In genomic region chr22:37632174-37633081, GRCh38 we compare ENCODE assay signal across 8 cellular contexts. TPM values are rescaled to one million over a fixed set of nuclear protein-coding genes. Genes with fewer than 3 reads are reported as not detected.
DNase-seq lines count a peak whose midpoint lies in the region; ATAC-seq, FAIRE-seq and TF ChIP-seq lines count a peak whose summit lies in the region.

No MANE protein-coding gene starts in this region.

- TF ChIP-seq CTCF in astrocyte (IDR thresholded peaks at IDR 0.05; ENCODE audit: insufficient read depth, low read depth, low read length) = no peak

- no peak overlapping the region for H4K12ac ChIP-seq in trophoblast cell (ENCODE audit: low read depth, low read length)

- H3K27ac ChIP-seq in astrocyte (ENCODE audit: low read depth, low read length) = no peak overlapping the region
- H3K27ac ChIP-seq in trophoblast cell (ENCODE audit: low read depth, low read length) = no peak overlapping the region

- H2AK5ac ChIP-seq in trophoblast cell (ENCODE audit: low read length) = no peak overlapping the region

- WGBS in trophoblast cell (ENCODE audit: extremely low coverage, insufficient coverage, insufficient read length) = no CpG with 5 or more reads among the region's 14 CpGs

- no peak overlapping the region for H3K4ac ChIP-seq in trophoblast cell (ENCODE audit: low read depth, low read length)

- H2BK120ac ChIP-seq in trophoblast cell (ENCODE audit: insufficient read depth, low read length, poor library complexity) = no peak overlapping the region

- peaks cover 6% of the 10 kb centered on the region for H3K36me3 Mint-ChIP-seq in astrocyte (ENCODE audit: low read depth, unreplicated experiment)

- H3K4me3 ChIP-seq in astrocyte (ENCODE audit: insufficient read depth, low read depth, low read length) (no peak overlapping the region), trophoblast cell (ENCODE audit: low read depth, low read length) (no peak overlapping the region)

- no peak overlapping the region for H2BK5ac ChIP-seq in trophoblast cell (ENCODE audit: low read depth, low read length, poor library complexity)

- ATAC-seq in GM18498 (IDR thresholded peaks at IDR 0.05; ENCODE audit: unreplicated experiment) (peak; percentile 8), HG03108 (IDR thresholded peaks at IDR 0.05; ENCODE audit: unreplicated experiment) (peak; percentile 3), HG02884 (IDR thresholded peaks at IDR 0.05; ENCODE audit: unreplicated experiment) (no peak)

- no peak overlapping the region for H2BK12ac ChIP-seq in trophoblast cell (ENCODE audit: low read length)

- no peaks in the 10 kb centered on the region for H3K27me3 Mint-ChIP-seq in astrocyte (ENCODE audit: low read depth, unreplicated experiment)

- peaks cover 40% of the 10 kb centered on the region for H3K4me1 ChIP-seq in astrocyte (ENCODE audit: insufficient read depth, low read length)
- peaks cover 17 to 21% of the 10 kb centered on the region in 2 experiments for H3K4me1 ChIP-seq in trophoblast cell (ENCODE audit: control insufficient read depth in 1 of 2, insufficient read depth in 2 of 2, low read length in 2 of 2)

- H2AFZ ChIP-seq in astrocyte (ENCODE audit: low read depth, low read length) = no peak overlapping the region
- H2AFZ ChIP-seq in trophoblast cell (ENCODE audit: insufficient read depth, low read length, poor library complexity) = no peak overlapping the region

- H3K4me2 ChIP-seq in astrocyte (ENCODE audit: low read length) = peak overlapping the region; percentile 79
- H3K4me2 ChIP-seq in trophoblast cell (ENCODE audit: low read length) = no peak overlapping the region

- H3K9me3 ChIP-seq in astrocyte (ENCODE audit: insufficient read depth, low read depth, low read length) (no peaks in the 10 kb centered on the region), trophoblast cell (ENCODE audit: insufficient read depth, low read depth, low read length) (peaks cover 2% of the 10 kb centered on the region)

- peaks cover 25% of the 10 kb centered on the region for H3K4me1 Mint-ChIP-seq in astrocyte (ENCODE audit: low read depth, unreplicated experiment)

- no peak overlapping the region for H3K9ac ChIP-seq in astrocyte (ENCODE audit: low read length)
- no peak overlapping the region for H3K9ac ChIP-seq in trophoblast cell (ENCODE audit: low read length)

- no peak for DNase-seq in astrocyte (ENCODE audit: low read depth)
- DNase-seq in trophoblast cell = no peak
- no peak for DNase-seq in DMS153 treated with DMSO at 0.1 percent for 48 hours (lab: John Stamatoyannopoulos, UW; ENCODE audit: unreplicated experiment)
- no peak for DNase-seq in activated effector memory CD4-positive, alpha-beta T cell treated with anti-CD3 and anti-CD28 coated beads, Interleukin-2, amount 50 U/mL, for 16 hours
- DNase-seq in NCI-H146 (lab: John Stamatoyannopoulos, UW) = no peak

- H4K91ac ChIP-seq in trophoblast cell (ENCODE audit: low read depth, low read length) = no peak overlapping the region

- H3K9me3 Mint-ChIP-seq in astrocyte (ENCODE audit: unreplicated experiment) = no peaks in the 10 kb centered on the region

- H3K36me3 ChIP-seq in astrocyte (ENCODE audit: insufficient read depth, low read length) (no peaks in the 10 kb centered on the region), trophoblast cell (ENCODE audit: control insufficient read depth in 1 of 2, insufficient read depth in 2 of 2, low read length in 2 of 2) (peaks cover 28 to 38% of the 10 kb centered on the region in 2 experiments)

- H3K23ac ChIP-seq in trophoblast cell (ENCODE audit: low read length) = no peak overlapping the region

- no peak overlapping the region for H3K27ac Mint-ChIP-seq in astrocyte (ENCODE audit: unreplicated experiment)

- H3K27me3 ChIP-seq in astrocyte (ENCODE audit: insufficient read depth, low read length) (no peaks in the 10 kb centered on the region), trophoblast cell (ENCODE audit: insufficient read depth, low read length) (no peaks in the 10 kb centered on the region)

- no peak for FAIRE-seq in astrocyte (lab: Jason Lieb, UNC)

- H4K8ac ChIP-seq in trophoblast cell (ENCODE audit: low read depth, low read length) = peak overlapping the region; percentile 9

- no peak overlapping the region for H3K14ac ChIP-seq in trophoblast cell (ENCODE audit: low read length)

- no peak overlapping the region for H3K4me3 Mint-ChIP-seq in astrocyte (ENCODE audit: unreplicated experiment)

- H3K79me2 ChIP-seq in astrocyte (ENCODE audit: insufficient read depth, low read length) (no peaks in the 10 kb centered on the region), trophoblast cell (ENCODE audit: control insufficient read depth, insufficient read depth, low read length, poor library complexity) (no peaks in the 10 kb centered on the region)

- no peaks in the 10 kb centered on the region for H4K20me1 ChIP-seq in astrocyte (ENCODE audit: insufficient read depth, low read length)

- peaks cover 5% of the 10 kb centered on the region for H3K79me1 ChIP-seq in trophoblast cell (ENCODE audit: low read length)

- H3K18ac ChIP-seq in trophoblast cell (ENCODE audit: low read length) = no peak overlapping the region

RNA-seq across cellular contexts. Expression of gene SH3BP1, which starts 7.0 kb away (rescaled TPM):
- 26.5 and 31.6 TPM in 2 replicates for total RNA-seq in astrocyte
- 34.1 and 35.7 TPM in 2 replicates for polyA plus RNA-seq in trophoblast cell (2013)

RNA-seq across cellular contexts. Expression of gene GGA1, which starts 23.8 kb away (rescaled TPM):
- total RNA-seq in astrocyte = 39.9 and 43.1 TPM in 2 replicates
- 31.8 and 32.0 TPM in 2 replicates for polyA plus RNA-seq in trophoblast cell (2013)

RNA-seq across cellular contexts. Expression of gene PDXP, which starts 26.1 kb away (rescaled TPM):
- total RNA-seq in astrocyte = 18.9 and 22.4 TPM in 2 replicates
- polyA plus RNA-seq in trophoblast cell (2013) = 5.5 and 5.8 TPM in 2 replicates

RNA-seq across cellular contexts. Expression of gene LGALS1, which starts 43.0 kb away (rescaled TPM):
- total RNA-seq in astrocyte = 240 and 260 TPM in 2 replicates
- 6.6 and 7.0 TPM in 2 replicates for polyA plus RNA-seq in trophoblast cell (2013)

RNA-seq across cellular contexts. Expression of gene LGALS2, which starts 52.5 kb away (rescaled TPM):
- total RNA-seq in astrocyte = not detected in 2 replicates
- polyA plus RNA-seq in trophoblast cell (2013) = not detected in 2 replicates
